14 cellular contexts compared by ENCODE assay signal in the genomic region with DNA sequence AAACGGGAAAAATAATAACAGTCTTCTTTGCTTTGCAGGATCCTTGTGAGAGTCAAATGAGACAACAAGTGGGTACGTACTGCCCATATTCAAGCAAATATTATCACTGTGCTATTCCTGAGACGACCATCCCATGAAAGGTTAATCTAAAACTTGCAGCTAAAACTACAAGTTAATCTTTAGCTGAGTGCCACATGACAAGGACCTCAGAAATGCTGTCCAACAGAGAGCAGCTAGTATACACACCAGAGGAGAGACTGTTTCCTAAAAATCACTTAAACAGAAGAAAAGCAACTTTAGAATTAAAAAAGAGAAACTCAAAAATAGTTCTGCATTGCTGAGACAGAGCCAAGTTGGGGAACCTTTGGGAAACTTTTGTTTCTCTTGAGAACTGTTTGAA.
A peak's percentile ranks its signal among the peaks of the same experiment; 100 is the strongest.
DNase-seq lines count a peak whose midpoint lies in the region; ATAC-seq and TF ChIP-seq lines count a peak whose summit lies in the region.
"Had no signal": no experiment of that assay in that cellular context is flagged by ENCODE, and none has a peak within 500 bp of the region (broad histone marks: within the 10 kb centered on the region; RNA-seq: fewer than 3 reads in every experiment).

No MANE protein-coding gene starts in this region.

- DNase-seq in ACHN (peak; percentile 93), kidney glomerular epithelial cell (lab: John Stamatoyannopoulos, UW) (peak; percentile 51), NCI-H345 treated with DMSO at 0.1 percent for 48 hours (lab: John Stamatoyannopoulos, UW; ENCODE audit: unreplicated experiment) (no peak), sigmoid colon (no peak), upper lobe of left lung (no peak)
- DNase-seq in activated CD4-positive, alpha-beta T cell treated with anti-CD3 and anti-CD28 coated beads for 36 hours = no peak
- DNase-seq: activated CD4-positive, alpha-beta memory T cell treated with anti-CD3 and anti-CD28 coated beads, Interleukin-2, amount 10 ng/mL, durations not matched to agents 7 days and 5 days; activated naive CD4-positive, alpha-beta T cell; cerebellar nuclear complex; naive B cell; spleen; T-helper 2 cell had no signal

- H3K27ac Mint-ChIP-seq in activated CD4-positive, alpha-beta T cell treated with anti-CD3 and anti-CD28 coated beads for 36 hours = no peak overlapping the region
- H3K27ac Mint-ChIP-seq: activated CD4-positive, alpha-beta memory T cell treated with anti-CD3 and anti-CD28 coated beads, Interleukin-2, amount 10 ng/mL, durations not matched to agents 7 days and 5 days; naive B cell had no signal

- no peak overlapping the region for H3K27ac ChIP-seq in sigmoid colon
- H3K27ac ChIP-seq in upper lobe of left lung = no peak overlapping the region
- H3K27ac ChIP-seq: spleen had no signal

- POLR2A ChIA-PET in activated CD4-positive, alpha-beta T cell treated with anti-CD3 and anti-CD28 coated beads for 36 hours (lab: Charles Lee) = no interaction called here

- H3K36me3 Mint-ChIP-seq in activated CD4-positive, alpha-beta T cell treated with anti-CD3 and anti-CD28 coated beads for 36 hours (ENCODE audit: low read depth) = no peaks in the 10 kb centered on the region
- H3K36me3 Mint-ChIP-seq: naive B cell had no signal

- intact Hi-C loops in sigmoid colon (cut with DNase I) = no loop called here
- intact Hi-C loops in activated CD4-positive, alpha-beta T cell treated with anti-CD3 and anti-CD28 coated beads for 36 hours (cut with DNase I, micrococcal nuclease) = no loop called here

- TF ChIP-seq EP300 in sigmoid colon (IDR thresholded peaks at IDR 0.05) = no peak
- TF ChIP-seq EP300 in upper lobe of left lung (IDR thresholded peaks at IDR 0.05) = no peak

- peak; percentile 72 for ATAC-seq in GM21447 (IDR thresholded peaks at IDR 0.05; ENCODE audit: unreplicated experiment)
- ATAC-seq in HG03432 (IDR thresholded peaks at IDR 0.05; ENCODE audit: unreplicated experiment) = peak; percentile 72
- no peak for ATAC-seq in activated CD4-positive, alpha-beta T cell treated with anti-CD3 and anti-CD28 coated beads for 36 hours
- no peak for ATAC-seq in upper lobe of left lung (ENCODE audit: low FRiP score in 2 of 2)

- no peak overlapping the region for H3K4me3 Mint-ChIP-seq in activated CD4-positive, alpha-beta T cell treated with anti-CD3 and anti-CD28 coated beads for 36 hours
- H3K4me3 Mint-ChIP-seq: activated CD4-positive, alpha-beta memory T cell treated with anti-CD3 and anti-CD28 coated beads, Interleukin-2, amount 10 ng/mL, durations not matched to agents 7 days and 5 days; naive B cell had no signal

- H3K27me3 ChIP-seq in sigmoid colon = no peaks in the 10 kb centered on the region
- H3K27me3 ChIP-seq in upper lobe of left lung = no peaks in the 10 kb centered on the region

- no peaks in the 10 kb centered on the region for H3K36me3 ChIP-seq in sigmoid colon
- H3K36me3 ChIP-seq in upper lobe of left lung = no peaks in the 10 kb centered on the region
- H3K36me3 ChIP-seq: spleen had no signal

- no peaks in the 10 kb centered on the region for H3K4me1 Mint-ChIP-seq in activated CD4-positive, alpha-beta T cell treated with anti-CD3 and anti-CD28 coated beads for 36 hours
- H3K4me1 Mint-ChIP-seq: activated CD4-positive, alpha-beta memory T cell treated with anti-CD3 and anti-CD28 coated beads, Interleukin-2, amount 10 ng/mL, durations not matched to agents 7 days and 5 days; naive B cell had no signal

- no peaks in the 10 kb centered on the region for H3K9me3 Mint-ChIP-seq in activated CD4-positive, alpha-beta T cell treated with anti-CD3 and anti-CD28 coated beads for 36 hours (ENCODE audit: low read depth)
- H3K9me3 Mint-ChIP-seq: activated CD4-positive, alpha-beta memory T cell treated with anti-CD3 and anti-CD28 coated beads, Interleukin-2, amount 10 ng/mL, durations not matched to agents 7 days and 5 days; naive B cell had no signal

- H3K27me3 Mint-ChIP-seq in activated CD4-positive, alpha-beta T cell treated with anti-CD3 and anti-CD28 coated beads for 36 hours = peaks cover 5% of the 10 kb centered on the region

- H3K4me3 ChIP-seq in sigmoid colon (no peak overlapping the region), upper lobe of left lung (no peak overlapping the region)
- H3K4me3 ChIP-seq: spleen had no signal

- CTCF ChIA-PET in activated CD4-positive, alpha-beta T cell treated with anti-CD3 and anti-CD28 coated beads for 36 hours (lab: Charles Lee) = interaction anchor here (1.0 kb wide), 1 partner anchor 47 kb away, joined by 3 read pairs; no protein-coding TSS in a partner anchor

- in situ Hi-C loops in ACHN (cut with HindIII; ENCODE audit: low pct_ligation_motif_present, low pct_unique_long_range_greater_than_20kb, low sequenced_read_pairs) = no loop called here

- TF ChIP-seq POLR2A in sigmoid colon (IDR thresholded peaks at IDR 0.05) (no peak), upper lobe of left lung (IDR thresholded peaks at IDR 0.05) (no peak)

- H3K9me3 ChIP-seq in sigmoid colon = no peaks in the 10 kb centered on the region
- no peaks in the 10 kb centered on the region for H3K9me3 ChIP-seq in upper lobe of left lung
- H3K9me3 ChIP-seq: spleen had no signal

- 10 to 52% methylated on average over 3 of the region's 3 CpGs for WGBS in sigmoid colon, 2 donors
- 35 to 43% methylated on average over 3 of the region's 3 CpGs for WGBS in upper lobe of left lung, 2 donors

- TF ChIP-seq CTCF in sigmoid colon (IDR thresholded peaks at IDR 0.05) (no peak), upper lobe of left lung (IDR thresholded peaks at IDR 0.05) (no peak)

- H3K4me1 ChIP-seq in sigmoid colon (no peaks in the 10 kb centered on the region), upper lobe of left lung (peaks cover 0 to 5% (median 0%) of the 10 kb centered on the region in 4 donors)
- H3K4me1 ChIP-seq: spleen had no signal

Comparison
In these comparisons a context has a peak if more than half of its experiments do, and no peak if none do; other contexts are left out.
1. DNase-seq: peak in ACHN (single experiment) and kidney glomerular epithelial cell (single experiment); none in NCI-H345 treated with DMSO at 0.1 percent for 48 hours (single experiment), sigmoid colon (single experiment), activated CD4-positive, alpha-beta T cell treated with anti-CD3 and anti-CD28 coated beads for 36 hours (single experiment) and upper lobe of left lung (0 of 2).
2. ATAC-seq: peak in GM21447 (single experiment) and HG03432 (single experiment); none in activated CD4-positive, alpha-beta T cell treated with anti-CD3 and anti-CD28 coated beads for 36 hours (single experiment) and upper lobe of left lung (0 of 2).